9 cellular contexts compared by ENCODE assay signal in the genomic region with DNA sequence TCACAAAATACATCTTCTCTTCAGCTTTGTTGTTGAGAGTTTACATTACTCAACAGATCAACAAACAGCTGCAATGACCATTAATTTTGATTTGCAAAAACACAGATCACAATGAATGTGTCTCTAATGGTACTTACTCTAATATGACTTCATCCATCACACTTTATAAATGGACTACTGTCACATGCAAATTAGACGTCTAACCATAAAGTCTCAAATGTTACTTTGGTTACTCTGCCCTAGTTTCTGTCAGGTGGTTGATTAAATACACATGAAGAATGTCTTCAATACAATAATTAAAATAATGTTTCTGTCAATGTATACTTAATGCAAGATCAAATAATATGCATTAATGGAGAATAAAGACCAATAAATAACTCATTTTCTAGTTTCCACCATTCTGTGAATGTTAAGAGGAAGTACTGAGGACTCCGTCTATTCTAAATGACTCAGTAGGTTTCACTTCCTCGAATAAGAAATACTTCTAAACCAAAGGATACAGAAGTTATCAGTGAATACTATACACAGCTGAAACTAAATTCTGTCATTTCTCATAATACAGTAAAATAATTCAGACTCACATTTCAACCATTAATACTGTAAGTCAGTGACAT.
DNase-seq lines count a peak whose midpoint lies in the region; ATAC-seq and TF ChIP-seq lines count a peak whose summit lies in the region.
"Had no signal": no experiment of that assay in that cellular context is flagged by ENCODE, and none has a peak within 500 bp of the region (broad histone marks: within the 10 kb centered on the region; RNA-seq: fewer than 3 reads in every experiment).

No MANE protein-coding gene starts in this region.

- peaks cover 12% of the 10 kb centered on the region for H3K36me3 ChIP-seq in WERI-Rb-1

- H3K27me3 Mint-ChIP-seq in memory B cell = no peaks in the 10 kb centered on the region

- no peaks in the 10 kb centered on the region for H3K27me3 ChIP-seq in WERI-Rb-1 (ENCODE audit: insufficient read depth, low read depth, severe bottlenecking)
- H3K27me3 ChIP-seq: heart right ventricle had no signal

- ATAC-seq in GM18909 (IDR thresholded peaks at IDR 0.05; ENCODE audit: poor library complexity, unreplicated experiment) (peak; percentile 100), HG02759 (IDR thresholded peaks at IDR 0.05; ENCODE audit: unreplicated experiment) (peak; percentile 100), memory B cell (ENCODE audit: low read depth) (peak; percentile 100)

- no peak overlapping the region for H3K4me3 ChIP-seq in WERI-Rb-1 (ENCODE audit: low read depth, low read length)
- H3K4me3 ChIP-seq: heart right ventricle had no signal

- no peak overlapping the region for H3K27ac ChIP-seq in WERI-Rb-1

- H3K4me3 Mint-ChIP-seq in memory B cell = no peak overlapping the region

- H3K9me3 ChIP-seq in WERI-Rb-1 (ENCODE audit: severe bottlenecking) = no peaks in the 10 kb centered on the region

- TF ChIP-seq CTCF in WERI-Rb-1 (IDR thresholded peaks at IDR 0.05; ENCODE audit: low read depth, low read length) = no peak

- peaks cover 5% of the 10 kb centered on the region for H3K9me3 Mint-ChIP-seq in memory B cell

- DNase-seq in NAMALWA (ENCODE audit: low spot score) (peak; percentile 85), memory B cell (ENCODE audit: low spot score in 2 of 2) (peak in 1 of 2 donors; percentile 39), D341Med (ENCODE audit: low spot score) (no peak), mucosa of gallbladder (ENCODE audit: low spot score) (no peak), WERI-Rb-1 (no peak)
- DNase-seq in stimulated activated CD4-positive, alpha-beta T cell treated with anti-CD3 and anti-CD28 coated beads, Interleukin-15, amount 100 ng/mL, for 24 hours = no peak
- DNase-seq: heart right ventricle had no signal

- H3K4me1 Mint-ChIP-seq in memory B cell = peaks cover 6% of the 10 kb centered on the region

- H3K27ac Mint-ChIP-seq in memory B cell = peak overlapping the region; percentile 45

- peaks cover 21% of the 10 kb centered on the region for H3K36me3 Mint-ChIP-seq in memory B cell
